19 cellular contexts compared by ENCODE assay signal in genomic region chr14:65297744-65298143, GRCh38.
A peak's percentile ranks its signal among the peaks of the same experiment; 100 is the strongest.
DNase-seq lines count a peak whose midpoint lies in the region; ATAC-seq lines count a peak whose summit lies in the region.
"Had no signal": no experiment of that assay in that cellular context is flagged by ENCODE, and none has a peak within 500 bp of the region (broad histone marks: within the 10 kb centered on the region; RNA-seq: fewer than 3 reads in every experiment).

No MANE protein-coding gene starts in this region.

- H3K27me3 Mint-ChIP-seq in stimulated activated naive B cell treated with anti-CD40 and anti-IgM and Interleukin-4, amounts not matched to agents 10 μg/mL and 1 μg/mL and 100 μg/mL, for 72 hours, result no peaks in the 10 kb centered on the region
- H3K27me3 Mint-ChIP-seq: activated CD8-positive, alpha-beta memory T cell treated with anti-CD3 and anti-CD28 coated beads, Interleukin-2, amount 10 ng/mL, durations not matched to agents 7 days and 5 days; T-helper 17 cell had no signal

- no peak overlapping the region for H3K4me3 Mint-ChIP-seq in stimulated activated naive B cell treated with anti-CD40 and anti-IgM and Interleukin-4, amounts not matched to agents 10 μg/mL and 1 μg/mL and 100 μg/mL, for 72 hours
- H3K4me3 Mint-ChIP-seq: activated CD8-positive, alpha-beta memory T cell treated with anti-CD3 and anti-CD28 coated beads, Interleukin-2, amount 10 ng/mL, durations not matched to agents 7 days and 5 days; brain; immature natural killer cell; T-helper 17 cell had no signal

- H3K9me3 Mint-ChIP-seq in stimulated activated naive B cell treated with anti-CD40 and anti-IgM and Interleukin-4, amounts not matched to agents 10 μg/mL and 1 μg/mL and 100 μg/mL, for 72 hours, result no peaks in the 10 kb centered on the region
- H3K9me3 Mint-ChIP-seq: brain, immature natural killer cell had no signal

- H3K27ac Mint-ChIP-seq in stimulated activated naive B cell treated with anti-CD40 and anti-IgM and Interleukin-4, amounts not matched to agents 10 μg/mL and 1 μg/mL and 100 μg/mL, for 72 hours, result peak overlapping the region; percentile 10
- H3K27ac Mint-ChIP-seq: brain, immature natural killer cell, T-helper 17 cell had no signal

- peaks cover 25 to 30% of the 10 kb centered on the region in 2 donors for H3K4me1 Mint-ChIP-seq in stimulated activated naive B cell treated with anti-CD40 and anti-IgM and Interleukin-4, amounts not matched to agents 10 μg/mL and 1 μg/mL and 100 μg/mL, for 72 hours

- ATAC-seq in esophagus mucosa, result peak; percentile 82
- no peak for ATAC-seq in stimulated activated naive B cell treated with anti-CD40 and anti-IgM and Interleukin-4, amounts not matched to agents 10 μg/mL and 1 μg/mL and 100 μg/mL, for 72 hours (replicated peaks)
- no peak for ATAC-seq in GM18517 (IDR thresholded peaks at IDR 0.05; ENCODE audit: unreplicated experiment)
- ATAC-seq: activated CD8-positive, alpha-beta memory T cell treated with anti-CD3 and anti-CD28 coated beads, Interleukin-2, amount 10 ng/mL, durations not matched to agents 7 days and 5 days; K562; Right ventricle myocardium inferior; T-helper 17 cell had no signal

- DNase-seq in DMS53 treated with DMSO at 0.1 percent for 48 hours (lab: John Stamatoyannopoulos, UW; ENCODE audit: unreplicated experiment) (peak; percentile 31), NCI-H510A treated with DMSO at 0.1 percent for 48 hours (lab: John Stamatoyannopoulos, UW) (peak; percentile 84), SIG-M5 treated with dmso at 0.1 percent for 504 hours (lab: John Stamatoyannopoulos, UW; ENCODE audit: unreplicated experiment) (no peak), posterior cingulate gyrus (no peak)
- no peak for DNase-seq in stimulated activated naive B cell treated with anti-CD40 and anti-IgM and Interleukin-4, amounts not matched to agents 10 μg/mL and 1 μg/mL and 100 μg/mL, for 72 hours
- DNase-seq: activated CD8-positive, alpha-beta memory T cell treated with anti-CD3 and anti-CD28 coated beads, Interleukin-2, amount 10 ng/mL, durations not matched to agents 7 days and 5 days; activated naive CD4-positive, alpha-beta T cell treated with Interleukin-2 at 50 U/mL for 16 hours; BE2C; dermis blood vessel endothelial cell; erythroblast; glutamatergic neuron; immature natural killer cell; NCI-H2171; T-helper 17 cell had no signal

- intact Hi-C loops in posterior cingulate gyrus (cut with DNase I), result loop anchor here (10.0 kb wide), 1 partner anchor 47 kb away; no protein-coding TSS in a partner anchor

- no peaks in the 10 kb centered on the region for H3K36me3 Mint-ChIP-seq in stimulated activated naive B cell treated with anti-CD40 and anti-IgM and Interleukin-4, amounts not matched to agents 10 μg/mL and 1 μg/mL and 100 μg/mL, for 72 hours
- H3K36me3 Mint-ChIP-seq: brain, immature natural killer cell had no signal

Comparison
In these comparisons a context has a peak if more than half of its experiments do, and no peak if none do; other contexts are left out.
1. DNase-seq: peak in DMS53 treated with DMSO at 0.1 percent for 48 hours (single experiment) and NCI-H510A treated with DMSO at 0.1 percent for 48 hours (single experiment); none in stimulated activated naive B cell treated with anti-CD40 and anti-IgM and Interleukin-4, amounts not matched to agents 10 μg/mL and 1 μg/mL and 100 μg/mL, for 72 hours (single experiment), SIG-M5 treated with dmso at 0.1 percent for 504 hours (single experiment) and posterior cingulate gyrus (0 of 10).